Comparison of ENCODE assay signal across 1 cellular context in the genomic region with DNA sequence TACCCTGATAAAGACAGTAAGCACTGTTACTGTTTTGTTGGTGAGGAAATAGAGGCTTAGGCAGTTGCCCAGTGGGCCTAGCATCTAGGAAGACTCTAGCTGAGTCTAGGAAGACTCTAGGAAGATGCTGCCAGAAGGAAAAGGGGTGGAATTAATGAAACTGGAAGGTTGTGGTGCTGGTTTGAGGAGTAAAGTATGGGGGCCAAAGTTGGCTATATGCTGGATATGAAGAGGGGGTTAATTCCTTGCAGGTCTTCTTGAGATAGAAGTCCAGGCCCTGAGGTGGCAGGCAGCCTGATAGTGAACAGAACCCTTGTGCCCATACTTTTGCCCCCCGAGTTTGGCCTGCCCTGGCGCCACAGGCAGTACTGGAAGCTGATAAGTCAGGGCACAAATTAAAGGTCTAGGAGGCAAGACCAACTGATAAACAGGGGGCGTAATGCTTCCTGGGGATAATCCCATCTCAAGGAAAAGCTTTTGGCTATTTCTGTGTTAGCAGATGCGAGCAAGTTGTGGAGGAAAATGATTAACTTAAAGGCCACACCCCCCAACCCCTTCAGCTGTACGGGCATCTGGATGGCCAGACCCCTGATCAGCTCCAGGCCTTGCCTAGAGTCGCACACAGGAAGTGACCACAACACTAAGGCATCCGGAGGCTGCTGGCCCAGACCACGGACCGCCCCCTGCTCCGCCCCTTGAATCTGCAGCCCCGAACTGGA.
TF ChIP-seq lines count a peak whose summit lies in the region.

No MANE protein-coding gene starts in this region.

TF ChIP-seq in HepG2, 621 proteins besides CTCF, POLR2A, EP300 and RAD21 (continued from another document and continues in another):
- TF ChIP-seq, protein P1, sequence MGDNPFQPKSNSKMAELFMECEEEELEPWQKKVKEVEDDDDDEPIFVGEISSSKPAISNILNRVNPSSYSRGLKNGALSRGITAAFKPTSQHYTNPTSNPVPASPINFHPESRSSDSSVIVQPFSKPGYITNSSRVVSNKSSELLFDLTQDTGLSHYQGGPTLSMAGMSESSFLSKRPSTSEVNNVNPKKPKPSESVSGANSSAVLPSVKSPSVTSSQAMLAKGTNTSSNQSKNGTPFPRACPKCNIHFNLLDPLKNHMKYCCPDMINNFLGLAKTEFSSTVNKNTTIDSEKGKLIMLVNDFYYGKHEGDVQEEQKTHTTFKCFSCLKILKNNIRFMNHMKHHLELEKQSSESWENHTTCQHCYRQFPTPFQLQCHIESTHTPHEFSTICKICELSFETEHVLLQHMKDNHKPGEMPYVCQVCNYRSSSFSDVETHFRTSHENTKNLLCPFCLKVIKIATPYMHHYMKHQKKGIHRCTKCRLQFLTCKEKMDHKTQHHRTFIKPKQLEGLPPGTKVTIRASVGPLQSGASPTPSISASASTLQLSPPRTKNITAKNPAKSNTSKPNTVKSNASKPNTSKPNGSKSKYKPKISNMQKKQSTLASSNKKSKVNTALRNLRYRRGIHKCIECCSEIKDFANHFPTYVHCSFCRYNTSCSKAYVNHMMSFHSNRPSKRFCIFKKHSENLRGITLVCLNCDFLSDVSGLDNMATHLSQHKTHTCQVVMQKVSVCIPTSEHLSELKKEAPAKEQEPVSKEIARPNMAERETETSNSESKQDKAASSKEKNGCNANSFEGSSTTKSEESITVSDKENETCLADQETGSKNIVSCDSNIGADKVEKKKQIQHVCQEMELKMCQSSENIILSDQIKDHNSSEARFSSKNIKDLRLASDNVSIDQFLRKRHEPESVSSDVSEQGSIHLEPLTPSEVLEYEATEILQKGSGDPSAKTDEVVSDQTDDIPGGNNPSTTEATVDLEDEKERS (CRISPR knock-in tag; IDR thresholded peaks at IDR 0.05) = no peak
- no peak for TF ChIP-seq NCOA5 (CRISPR knock-in tag; IDR thresholded peaks at IDR 0.05)
- TF ChIP-seq TMF1 (CRISPR knock-in tag; IDR thresholded peaks at IDR 0.05; ENCODE audit: low read depth) = no peak
- TF ChIP-seq, protein P2, sequence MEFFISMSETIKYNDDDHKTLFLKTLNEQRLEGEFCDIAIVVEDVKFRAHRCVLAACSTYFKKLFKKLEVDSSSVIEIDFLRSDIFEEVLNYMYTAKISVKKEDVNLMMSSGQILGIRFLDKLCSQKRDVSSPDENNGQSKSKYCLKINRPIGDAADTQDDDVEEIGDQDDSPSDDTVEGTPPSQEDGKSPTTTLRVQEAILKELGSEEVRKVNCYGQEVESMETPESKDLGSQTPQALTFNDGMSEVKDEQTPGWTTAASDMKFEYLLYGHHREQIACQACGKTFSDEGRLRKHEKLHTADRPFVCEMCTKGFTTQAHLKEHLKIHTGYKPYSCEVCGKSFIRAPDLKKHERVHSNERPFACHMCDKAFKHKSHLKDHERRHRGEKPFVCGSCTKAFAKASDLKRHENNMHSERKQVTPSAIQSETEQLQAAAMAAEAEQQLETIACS (CRISPR knock-in tag; IDR thresholded peaks at IDR 0.05) = no peak
- TF ChIP-seq RORA (CRISPR knock-in tag; IDR thresholded peaks at IDR 0.05) = no peak
- TF ChIP-seq CEBPG (CRISPR knock-in tag; IDR thresholded peaks at IDR 0.05) = no peak
- TF ChIP-seq, protein P3, sequence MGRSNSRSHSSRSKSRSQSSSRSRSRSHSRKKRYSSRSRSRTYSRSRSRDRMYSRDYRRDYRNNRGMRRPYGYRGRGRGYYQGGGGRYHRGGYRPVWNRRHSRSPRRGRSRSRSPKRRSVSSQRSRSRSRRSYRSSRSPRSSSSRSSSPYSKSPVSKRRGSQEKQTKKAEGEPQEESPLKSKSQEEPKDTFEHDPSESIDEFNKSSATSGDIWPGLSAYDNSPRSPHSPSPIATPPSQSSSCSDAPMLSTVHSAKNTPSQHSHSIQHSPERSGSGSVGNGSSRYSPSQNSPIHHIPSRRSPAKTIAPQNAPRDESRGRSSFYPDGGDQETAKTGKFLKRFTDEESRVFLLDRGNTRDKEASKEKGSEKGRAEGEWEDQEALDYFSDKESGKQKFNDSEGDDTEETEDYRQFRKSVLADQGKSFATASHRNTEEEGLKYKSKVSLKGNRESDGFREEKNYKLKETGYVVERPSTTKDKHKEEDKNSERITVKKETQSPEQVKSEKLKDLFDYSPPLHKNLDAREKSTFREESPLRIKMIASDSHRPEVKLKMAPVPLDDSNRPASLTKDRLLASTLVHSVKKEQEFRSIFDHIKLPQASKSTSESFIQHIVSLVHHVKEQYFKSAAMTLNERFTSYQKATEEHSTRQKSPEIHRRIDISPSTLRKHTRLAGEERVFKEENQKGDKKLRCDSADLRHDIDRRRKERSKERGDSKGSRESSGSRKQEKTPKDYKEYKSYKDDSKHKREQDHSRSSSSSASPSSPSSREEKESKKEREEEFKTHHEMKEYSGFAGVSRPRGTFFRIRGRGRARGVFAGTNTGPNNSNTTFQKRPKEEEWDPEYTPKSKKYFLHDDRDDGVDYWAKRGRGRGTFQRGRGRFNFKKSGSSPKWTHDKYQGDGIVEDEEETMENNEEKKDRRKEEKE (IDR thresholded peaks at IDR 0.05) = no peak
- no peak for TF ChIP-seq PAWR (CRISPR knock-in tag; IDR thresholded peaks at IDR 0.05; ENCODE audit: borderline replicate concordance)
- TF ChIP-seq ZNF670 (CRISPR knock-in tag; IDR thresholded peaks at IDR 0.05; ENCODE audit: borderline replicate concordance) = no peak
- no peak for TF ChIP-seq ZNF382 (CRISPR knock-in tag; IDR thresholded peaks at IDR 0.05; ENCODE audit: borderline replicate concordance)
- TF ChIP-seq, protein P4, sequence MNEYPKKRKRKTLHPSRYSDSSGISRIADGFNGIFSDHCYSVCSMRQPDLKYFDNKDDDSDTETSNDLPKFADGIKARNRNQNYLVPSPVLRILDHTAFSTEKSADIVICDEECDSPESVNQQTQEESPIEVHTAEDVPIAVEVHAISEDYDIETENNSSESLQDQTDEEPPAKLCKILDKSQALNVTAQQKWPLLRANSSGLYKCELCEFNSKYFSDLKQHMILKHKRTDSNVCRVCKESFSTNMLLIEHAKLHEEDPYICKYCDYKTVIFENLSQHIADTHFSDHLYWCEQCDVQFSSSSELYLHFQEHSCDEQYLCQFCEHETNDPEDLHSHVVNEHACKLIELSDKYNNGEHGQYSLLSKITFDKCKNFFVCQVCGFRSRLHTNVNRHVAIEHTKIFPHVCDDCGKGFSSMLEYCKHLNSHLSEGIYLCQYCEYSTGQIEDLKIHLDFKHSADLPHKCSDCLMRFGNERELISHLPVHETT (CRISPR knock-in tag; conservative IDR thresholded peaks at IDR 0.05) = no peak
- no peak for TF ChIP-seq MAFK (conservative IDR thresholded peaks at IDR 0.05 in 1 of 2, IDR thresholded peaks at IDR 0.05 in 1 of 2; ENCODE audit: low read length in 2 of 2)
- no peak for TF ChIP-seq ZNF878 (CRISPR knock-in tag; IDR thresholded peaks at IDR 0.05)
- TF ChIP-seq ZNF792 (CRISPR knock-in tag; IDR thresholded peaks at IDR 0.05) = no peak
- TF ChIP-seq ARHGAP35 (CRISPR knock-in tag; IDR thresholded peaks at IDR 0.05; ENCODE audit: borderline replicate concordance) = 0 out of 2 replicates have a peak, but pooled peaks have one; percentile 56
- TF ChIP-seq NFATC3 (CRISPR knock-in tag; IDR thresholded peaks at IDR 0.05) = no peak
- TF ChIP-seq, protein P5, sequence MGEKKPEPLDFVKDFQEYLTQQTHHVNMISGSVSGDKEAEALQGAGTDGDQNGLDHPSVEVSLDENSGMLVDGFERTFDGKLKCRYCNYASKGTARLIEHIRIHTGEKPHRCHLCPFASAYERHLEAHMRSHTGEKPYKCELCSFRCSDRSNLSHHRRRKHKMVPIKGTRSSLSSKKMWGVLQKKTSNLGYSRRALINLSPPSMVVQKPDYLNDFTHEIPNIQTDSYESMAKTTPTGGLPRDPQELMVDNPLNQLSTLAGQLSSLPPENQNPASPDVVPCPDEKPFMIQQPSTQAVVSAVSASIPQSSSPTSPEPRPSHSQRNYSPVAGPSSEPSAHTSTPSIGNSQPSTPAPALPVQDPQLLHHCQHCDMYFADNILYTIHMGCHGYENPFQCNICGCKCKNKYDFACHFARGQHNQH (CRISPR knock-in tag; IDR thresholded peaks at IDR 0.05) = no peak; the same call in 1 of the 2 replicates
- TF ChIP-seq MTA1 (CRISPR knock-in tag; IDR thresholded peaks at IDR 0.05; ENCODE audit: borderline replicate concordance) = no peak
- no peak for TF ChIP-seq ZSCAN20 (CRISPR knock-in tag; IDR thresholded peaks at IDR 0.05; ENCODE audit: borderline replicate concordance)
- TF ChIP-seq, protein P6, sequence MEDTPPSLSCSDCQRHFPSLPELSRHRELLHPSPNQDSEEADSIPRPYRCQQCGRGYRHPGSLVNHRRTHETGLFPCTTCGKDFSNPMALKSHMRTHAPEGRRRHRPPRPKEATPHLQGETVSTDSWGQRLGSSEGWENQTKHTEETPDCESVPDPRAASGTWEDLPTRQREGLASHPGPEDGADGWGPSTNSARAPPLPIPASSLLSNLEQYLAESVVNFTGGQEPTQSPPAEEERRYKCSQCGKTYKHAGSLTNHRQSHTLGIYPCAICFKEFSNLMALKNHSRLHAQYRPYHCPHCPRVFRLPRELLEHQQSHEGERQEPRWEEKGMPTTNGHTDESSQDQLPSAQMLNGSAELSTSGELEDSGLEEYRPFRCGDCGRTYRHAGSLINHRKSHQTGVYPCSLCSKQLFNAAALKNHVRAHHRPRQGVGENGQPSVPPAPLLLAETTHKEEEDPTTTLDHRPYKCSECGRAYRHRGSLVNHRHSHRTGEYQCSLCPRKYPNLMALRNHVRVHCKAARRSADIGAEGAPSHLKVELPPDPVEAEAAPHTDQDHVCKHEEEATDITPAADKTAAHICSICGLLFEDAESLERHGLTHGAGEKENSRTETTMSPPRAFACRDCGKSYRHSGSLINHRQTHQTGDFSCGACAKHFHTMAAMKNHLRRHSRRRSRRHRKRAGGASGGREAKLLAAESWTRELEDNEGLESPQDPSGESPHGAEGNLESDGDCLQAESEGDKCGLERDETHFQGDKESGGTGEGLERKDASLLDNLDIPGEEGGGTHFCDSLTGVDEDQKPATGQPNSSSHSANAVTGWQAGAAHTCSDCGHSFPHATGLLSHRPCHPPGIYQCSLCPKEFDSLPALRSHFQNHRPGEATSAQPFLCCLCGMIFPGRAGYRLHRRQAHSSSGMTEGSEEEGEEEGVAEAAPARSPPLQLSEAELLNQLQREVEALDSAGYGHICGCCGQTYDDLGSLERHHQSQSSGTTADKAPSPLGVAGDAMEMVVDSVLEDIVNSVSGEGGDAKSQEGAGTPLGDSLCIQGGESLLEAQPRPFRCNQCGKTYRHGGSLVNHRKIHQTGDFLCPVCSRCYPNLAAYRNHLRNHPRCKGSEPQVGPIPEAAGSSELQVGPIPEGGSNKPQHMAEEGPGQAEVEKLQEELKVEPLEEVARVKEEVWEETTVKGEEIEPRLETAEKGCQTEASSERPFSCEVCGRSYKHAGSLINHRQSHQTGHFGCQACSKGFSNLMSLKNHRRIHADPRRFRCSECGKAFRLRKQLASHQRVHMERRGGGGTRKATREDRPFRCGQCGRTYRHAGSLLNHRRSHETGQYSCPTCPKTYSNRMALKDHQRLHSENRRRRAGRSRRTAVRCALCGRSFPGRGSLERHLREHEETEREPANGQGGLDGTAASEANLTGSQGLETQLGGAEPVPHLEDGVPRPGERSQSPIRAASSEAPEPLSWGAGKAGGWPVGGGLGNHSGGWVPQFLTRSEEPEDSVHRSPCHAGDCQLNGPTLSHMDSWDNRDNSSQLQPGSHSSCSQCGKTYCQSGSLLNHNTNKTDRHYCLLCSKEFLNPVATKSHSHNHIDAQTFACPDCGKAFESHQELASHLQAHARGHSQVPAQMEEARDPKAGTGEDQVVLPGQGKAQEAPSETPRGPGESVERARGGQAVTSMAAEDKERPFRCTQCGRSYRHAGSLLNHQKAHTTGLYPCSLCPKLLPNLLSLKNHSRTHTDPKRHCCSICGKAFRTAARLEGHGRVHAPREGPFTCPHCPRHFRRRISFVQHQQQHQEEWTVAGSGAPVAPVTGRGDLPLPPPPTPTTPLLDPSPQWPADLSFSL (CRISPR knock-in tag; IDR thresholded peaks at IDR 0.05) = no peak
- TF ChIP-seq NCOR1 (IDR thresholded peaks at IDR 0.05; ENCODE audit: borderline replicate concordance, low read length) = no peak
- TF ChIP-seq SRY (CRISPR knock-in tag; IDR thresholded peaks at IDR 0.05) = no peak
- 0 out of 2 replicates have a peak, but pooled peaks have one; percentile 46 for TF ChIP-seq AKAP8 (CRISPR knock-in tag; IDR thresholded peaks at IDR 0.05)
- TF ChIP-seq, protein P7, sequence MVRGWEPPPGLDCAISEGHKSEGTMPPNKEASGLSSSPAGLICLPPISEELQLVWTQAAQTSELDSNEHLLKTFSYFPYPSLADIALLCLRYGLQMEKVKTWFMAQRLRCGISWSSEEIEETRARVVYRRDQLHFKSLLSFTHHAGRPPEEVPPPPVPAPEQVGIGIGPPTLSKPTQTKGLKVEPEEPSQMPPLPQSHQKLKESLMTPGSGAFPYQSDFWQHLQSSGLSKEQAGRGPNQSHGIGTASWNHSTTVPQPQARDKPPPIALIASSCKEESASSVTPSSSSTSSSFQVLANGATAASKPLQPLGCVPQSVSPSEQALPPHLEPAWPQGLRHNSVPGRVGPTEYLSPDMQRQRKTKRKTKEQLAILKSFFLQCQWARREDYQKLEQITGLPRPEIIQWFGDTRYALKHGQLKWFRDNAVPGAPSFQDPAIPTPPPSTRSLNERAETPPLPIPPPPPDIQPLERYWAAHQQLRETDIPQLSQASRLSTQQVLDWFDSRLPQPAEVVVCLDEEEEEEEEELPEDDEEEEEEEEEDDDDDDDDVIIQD (CRISPR knock-in tag; IDR thresholded peaks at IDR 0.05; ENCODE audit: low read depth) = no peak; the same call in 1 of the 2 replicates
- no peak for TF ChIP-seq KAT2B (IDR thresholded peaks at IDR 0.05; ENCODE audit: borderline replicate concordance, low read depth, low read length)
- TF ChIP-seq, protein P8, sequence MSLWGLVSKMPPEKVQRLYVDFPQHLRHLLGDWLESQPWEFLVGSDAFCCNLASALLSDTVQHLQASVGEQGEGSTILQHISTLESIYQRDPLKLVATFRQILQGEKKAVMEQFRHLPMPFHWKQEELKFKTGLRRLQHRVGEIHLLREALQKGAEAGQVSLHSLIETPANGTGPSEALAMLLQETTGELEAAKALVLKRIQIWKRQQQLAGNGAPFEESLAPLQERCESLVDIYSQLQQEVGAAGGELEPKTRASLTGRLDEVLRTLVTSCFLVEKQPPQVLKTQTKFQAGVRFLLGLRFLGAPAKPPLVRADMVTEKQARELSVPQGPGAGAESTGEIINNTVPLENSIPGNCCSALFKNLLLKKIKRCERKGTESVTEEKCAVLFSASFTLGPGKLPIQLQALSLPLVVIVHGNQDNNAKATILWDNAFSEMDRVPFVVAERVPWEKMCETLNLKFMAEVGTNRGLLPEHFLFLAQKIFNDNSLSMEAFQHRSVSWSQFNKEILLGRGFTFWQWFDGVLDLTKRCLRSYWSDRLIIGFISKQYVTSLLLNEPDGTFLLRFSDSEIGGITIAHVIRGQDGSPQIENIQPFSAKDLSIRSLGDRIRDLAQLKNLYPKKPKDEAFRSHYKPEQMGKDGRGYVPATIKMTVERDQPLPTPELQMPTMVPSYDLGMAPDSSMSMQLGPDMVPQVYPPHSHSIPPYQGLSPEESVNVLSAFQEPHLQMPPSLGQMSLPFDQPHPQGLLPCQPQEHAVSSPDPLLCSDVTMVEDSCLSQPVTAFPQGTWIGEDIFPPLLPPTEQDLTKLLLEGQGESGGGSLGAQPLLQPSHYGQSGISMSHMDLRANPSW (CRISPR knock-in tag; IDR thresholded peaks at IDR 0.05; ENCODE audit: borderline replicate concordance) = no peak
- TF ChIP-seq PHF20 (CRISPR knock-in tag; IDR thresholded peaks at IDR 0.05) = peak; percentile 58
- no peak for TF ChIP-seq IKZF1 (IDR thresholded peaks at IDR 0.05)
- no peak for TF ChIP-seq ZNF251 (CRISPR knock-in tag; IDR thresholded peaks at IDR 0.05)
- no peak for TF ChIP-seq NBN (conservative IDR thresholded peaks at IDR 0.05)
- TF ChIP-seq ZNF562 (CRISPR knock-in tag; IDR thresholded peaks at IDR 0.05; ENCODE audit: borderline replicate concordance) = no peak
- no peak for TF ChIP-seq ZNF160 (CRISPR knock-in tag; IDR thresholded peaks at IDR 0.05)
